In the genomic region with DNA sequence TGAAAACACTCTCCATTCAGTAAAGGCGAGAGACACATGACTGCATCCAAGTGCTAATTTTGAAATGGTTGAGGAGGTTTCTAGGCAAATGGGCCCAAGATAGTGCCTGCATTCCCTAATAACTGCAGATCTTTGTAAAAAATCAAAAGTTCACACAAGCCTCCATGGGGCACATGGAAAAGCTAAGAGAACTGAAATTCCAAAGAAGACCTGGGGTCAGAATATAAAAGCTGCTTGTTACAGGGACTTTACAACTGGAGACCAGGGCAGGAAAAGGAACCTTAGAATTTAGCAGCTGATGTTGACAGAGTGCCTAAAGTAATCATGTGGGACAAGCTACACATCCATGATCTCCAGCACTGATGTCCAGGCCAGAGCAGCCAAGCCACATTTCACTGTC, we compare ENCODE assay signal across 18 cellular contexts.
"Had no signal": no experiment of that assay in that cellular context is flagged by ENCODE, and none has a peak within 500 bp of the region (broad histone marks: within the 10 kb centered on the region; RNA-seq: fewer than 3 reads in every experiment).

No MANE protein-coding gene starts in this region.

- H3K27ac ChIP-seq: HL-60 had no signal

- DNase-seq: KBM-7, NCI-H1092 treated with DMSO at 0.1 percent for 48 hours, NCI-H1436, NCI-H187, NCI-H2029, NCI-H2081 treated with DMSO at 0.1 percent for 48 hours, NCI-H2171, NCI-H226, NCI-H446, NCI-H510A, NCI-H524 treated with DMSO at 0.1 percent for 48 hours, NCI-H69, NCI-H774, PC-3, SHP77 had no signal

- ATAC-seq: Panc1, PC-3, SK-N-SH treated with all-trans-retinoic acid at 6 μM for 48 hours had no signal
